Comparison of ENCODE assay signal across 29 cellular contexts in genomic region chr10:111498560-111498959, GRCh38.
"Had no signal": no experiment of that assay in that cellular context is flagged by ENCODE, and none has a peak within 500 bp of the region (broad histone marks: within the 10 kb centered on the region; RNA-seq: fewer than 3 reads in every experiment).

No MANE protein-coding gene starts in this region.

- H3K4me3 ChIP-seq: adrenal gland, body of pancreas, esophagus squamous epithelium, gastroesophageal sphincter, heart right ventricle, hepatocyte had no signal

- H3K27me3 ChIP-seq: adrenal gland, body of pancreas, esophagus squamous epithelium, gastroesophageal sphincter, hepatocyte had no signal

- H3K36me3 ChIP-seq: adrenal gland, esophagus squamous epithelium, gastroesophageal sphincter, heart right ventricle had no signal

- DNase-seq: activated CD4-positive, alpha-beta memory T cell treated with anti-CD3 and anti-CD28 coated beads for 36 hours; activated CD4-positive, alpha-beta T cell treated with anti-CD3 and anti-CD28 coated beads for 36 hours; activated CD4-positive, alpha-beta T cell treated with anti-CD3 and anti-CD28 coated beads, Interleukin-2, amount 10 ng/mL, durations not matched to agents 24 days and 14 days; activated CD4-positive, CD25-positive, alpha-beta regulatory T cell; activated CD4-positive, CD25-positive, alpha-beta regulatory T cell treated with anti-CD3 and anti-CD28 coated beads, Interleukin-2, amount 50 U/mL, for 72 hours; activated CD8-positive, alpha-beta memory T cell treated with anti-CD3 and anti-CD28 coated beads, Interleukin-2, amount 10 ng/mL, durations not matched to agents 7 days and 5 days; activated CD8-positive, alpha-beta memory T cell treated with anti-CD3 and anti-CD28 coated beads, Interleukin-2, amount 50 U/mL, for 4 hours; activated CD8-positive, alpha-beta T cell treated with anti-CD3 and anti-CD28 coated beads, Interleukin-2, amount 10 ng/mL, durations not matched to agents 7 days and 5 days; activated effector memory CD4-positive, alpha-beta T cell treated with anti-CD3 and anti-CD28 coated beads, Interleukin-2, amount 50 U/mL, for 16 hours; activated naive CD4-positive, alpha-beta T cell treated with anti-CD3 and anti-CD28 coated beads for 36 hours; activated naive CD8-positive, alpha-beta T cell treated with anti-CD3 and anti-CD28 coated beads for 36 hours; activated naive CD8-positive, alpha-beta T cell treated with anti-CD3 and anti-CD28 coated beads, Interleukin-2, amount 50 U/mL, for 24 hours; activated T-cell treated with anti-CD3 and anti-CD28 coated beads, Interleukin-2, amount 50 U/mL, for 1 hour; activated T-cell treated with anti-CD3 and anti-CD28 coated beads, Interleukin-2, amount 50 U/mL, for 48 hours; adrenal gland; amygdala; aorta; body of pancreas; caudate nucleus; cortex of kidney; dermis blood vessel endothelial cell; effector CD4-positive, alpha-beta T cell; effector memory CD8-positive, alpha-beta T cell; erythroblast; esophagus squamous epithelium; foreskin melanocyte; heart right ventricle had no signal

- H3K4me1 ChIP-seq: adrenal gland, body of pancreas, esophagus squamous epithelium, gastroesophageal sphincter, heart right ventricle had no signal

- H2AFZ ChIP-seq: hepatocyte had no signal

- H3K4me2 ChIP-seq: hepatocyte had no signal

- ATAC-seq: activated CD4-positive, alpha-beta T cell treated with anti-CD3 and anti-CD28 coated beads for 36 hours; activated CD8-positive, alpha-beta memory T cell treated with anti-CD3 and anti-CD28 coated beads, Interleukin-2, amount 10 ng/mL, durations not matched to agents 7 days and 5 days; activated CD8-positive, alpha-beta T cell treated with anti-CD3 and anti-CD28 coated beads, Interleukin-2, amount 10 ng/mL, durations not matched to agents 7 days and 5 days; activated naive CD8-positive, alpha-beta T cell treated with anti-CD3 and anti-CD28 coated beads, Interleukin-2, amount 50 U/mL, for 24 hours; body of pancreas; effector memory CD8-positive, alpha-beta T cell; gastroesophageal sphincter; heart right ventricle had no signal

- H3K79me2 ChIP-seq: hepatocyte had no signal

- H3K27ac ChIP-seq: adrenal gland, body of pancreas, esophagus squamous epithelium, gastroesophageal sphincter, heart right ventricle, hepatocyte had no signal

- H3K9me3 ChIP-seq: body of pancreas, esophagus squamous epithelium had no signal
